In the genomic region with DNA sequence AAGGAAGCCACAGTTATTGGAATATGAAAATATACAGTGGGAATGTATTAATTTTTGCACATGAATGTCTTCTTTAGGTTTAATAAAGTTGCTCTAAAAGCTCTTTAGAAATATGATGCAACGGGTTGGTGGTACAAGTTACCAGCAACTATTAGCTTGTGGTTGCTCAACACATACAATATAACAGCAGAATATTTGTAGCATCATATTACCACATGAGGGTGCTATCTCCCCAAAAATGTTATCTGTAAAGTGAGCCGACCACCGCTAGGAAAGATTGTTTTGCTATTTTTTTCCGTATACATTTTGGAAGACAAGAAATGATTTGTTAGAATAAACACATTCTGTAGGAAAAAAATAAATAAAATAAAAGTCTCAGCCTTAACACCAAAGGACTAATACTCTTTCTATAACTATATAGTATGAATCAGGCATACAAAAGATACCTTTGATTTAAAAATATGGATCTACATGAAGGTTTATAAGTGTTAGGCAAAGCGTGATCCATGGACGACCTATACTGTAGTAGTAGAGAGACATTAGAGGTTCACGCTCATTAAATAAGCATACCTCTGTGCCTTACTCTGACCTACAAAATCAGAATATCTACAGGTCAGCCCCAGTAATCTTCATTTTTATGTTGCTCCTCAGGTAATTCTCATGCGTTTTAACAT, we compare ENCODE assay signal across 8 cellular contexts.
DNase-seq lines count a peak whose midpoint lies in the region; ATAC-seq, FAIRE-seq and TF ChIP-seq lines count a peak whose summit lies in the region.

No MANE protein-coding gene starts in this region.

- ATAC-seq in HG03442 (IDR thresholded peaks at IDR 0.05; ENCODE audit: unreplicated experiment) (peak; percentile 87), mucosa of descending colon (peak; percentile 36), GM19397 (IDR thresholded peaks at IDR 0.05; ENCODE audit: unreplicated experiment) (no peak)

- no peaks in the 10 kb centered on the region for H3K4me1 ChIP-seq in mucosa of descending colon (ENCODE audit: low read depth)

- H3K36me3 ChIP-seq in mucosa of descending colon (ENCODE audit: low read depth): no peaks in the 10 kb centered on the region

- intact Hi-C loops in mucosa of descending colon (cut with DNase I, micrococcal nuclease): no loop called here

- in situ Hi-C loops in GM13976 (cut with MboI; ENCODE audit: low sequenced_read_pairs, unreplicated experiment): loop anchor here (25.0 kb wide), 1 partner anchor 1178 kb away; no protein-coding TSS in a partner anchor

- DNase-seq in GM13976 (ENCODE audit: low spot score) (peak; percentile 12), NCI-H748 treated with DMSO at 0.1 percent for 48 hours (lab: John Stamatoyannopoulos, UW) (peak; percentile 59), choroid plexus epithelial cell (ENCODE audit: low read depth) (peak; percentile 90), mucosa of descending colon (no peak)
- no peak for DNase-seq in stimulated activated naive CD4-positive, alpha-beta T cell (lab: John Stamatoyannopoulos, UW)

- H3K4me3 ChIP-seq in choroid plexus epithelial cell (ENCODE audit: low read depth, low read length) (no peak overlapping the region), mucosa of descending colon (no peak overlapping the region)

- H3K9me3 ChIP-seq in mucosa of descending colon: no peaks in the 10 kb centered on the region

- peak; percentile 70 for FAIRE-seq in A204.1 (lab: Jason Lieb, UNC)

- peak; percentile 6 for TF ChIP-seq CTCF in GM13976 (IDR thresholded peaks at IDR 0.05; ENCODE audit: borderline replicate concordance, control extremely low read depth, extremely low read depth, insufficient read depth, missing control alignments)
- TF ChIP-seq CTCF in choroid plexus epithelial cell (conservative IDR thresholded peaks at IDR 0.05; ENCODE audit: low read depth, low read length): peak; percentile 59
- TF ChIP-seq CTCF in mucosa of descending colon (IDR thresholded peaks at IDR 0.05): no peak

Comparison
In these comparisons a context has a peak if more than half of its experiments do, and no peak if none do; other contexts are left out.
1. DNase-seq: peak in GM13976 (single experiment), NCI-H748 treated with DMSO at 0.1 percent for 48 hours (single experiment) and choroid plexus epithelial cell (single experiment); none in mucosa of descending colon (0 of 3) and stimulated activated naive CD4-positive, alpha-beta T cell (0 of 6).